8 cellular contexts compared by ENCODE assay signal in the genomic region with DNA sequence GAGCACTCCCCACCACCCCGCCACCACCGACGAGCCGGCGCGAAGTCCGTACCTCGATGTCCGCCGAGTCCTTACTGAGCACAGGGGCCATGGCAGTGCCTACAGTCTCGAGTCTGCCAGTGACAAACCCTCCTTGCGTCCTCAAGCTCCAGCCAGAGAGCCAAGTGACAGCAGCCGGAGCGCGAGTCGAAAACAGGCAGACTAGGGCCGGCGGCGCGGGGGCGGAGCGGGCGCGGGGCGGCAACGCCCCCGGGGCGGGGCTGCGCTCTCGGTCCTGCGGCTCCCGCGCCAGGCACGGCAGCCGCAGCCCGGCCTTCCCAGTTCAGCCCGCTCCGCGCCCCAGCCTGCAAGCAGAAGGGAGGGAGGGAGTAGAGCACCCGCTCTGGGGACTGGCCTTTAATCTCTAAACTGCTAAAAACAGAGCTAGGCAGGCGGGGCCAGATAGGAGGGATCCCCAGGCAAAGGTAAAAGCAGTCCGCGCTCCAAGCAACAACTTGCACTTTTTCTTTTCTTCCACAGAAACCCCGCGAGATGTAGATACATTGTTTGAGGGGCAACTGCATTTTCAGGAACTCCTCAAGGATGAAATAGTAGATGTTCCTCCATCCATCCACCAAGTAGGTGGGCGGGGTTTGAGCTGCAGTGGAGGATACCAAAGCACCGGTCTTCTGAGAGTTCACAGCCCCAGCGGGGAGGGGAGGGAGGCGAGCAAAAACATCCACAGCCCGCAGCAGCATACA. TPM values are rescaled to one million over a fixed set of nuclear protein-coding genes. Genes with fewer than 3 reads are reported as not detected.
DNase-seq lines count a peak whose midpoint lies in the region; ATAC-seq and TF ChIP-seq lines count a peak whose summit lies in the region.

A gene (minus strand): TSS at position 203 of the 740 bp plus-strand sequence. CDS start 112 bp downstream, at position 91.

- WGBS in liver: under 1% methylated on average over 50 of the region's 50 CpGs

- DNase-seq in BJ (ENCODE audit: low read depth): peak; percentile 51
- DNase-seq in NCI-H526 (lab: John Stamatoyannopoulos, UW): peak; percentile 75 to 90
- peak; percentile 81 for DNase-seq in activated CD4-positive, alpha-beta T cell treated with anti-CD3 and anti-CD28 coated beads, Interleukin-2, amount 50 U/mL, for 1 hour
- DNase-seq in dermis blood vessel endothelial cell: peak; percentile 87
- DNase-seq in stimulated activated CD4-positive, alpha-beta T cell treated with anti-CD3 and anti-CD28 coated beads, Interleukin-4, amount 100 ng/mL, for 24 hours: peak; percentile 81

- H3K9ac ChIP-seq in liver (ENCODE audit: low read depth in 1 of 2, low read length in 2 of 2): peak within 1 kb of the TSS; percentile 86 to 93

- H3K36me3 ChIP-seq in BJ (ENCODE audit: control insufficient read depth, insufficient read depth, low read length) (no peaks in the 10 kb centered on the region), liver (ENCODE audit: control insufficient read depth in 4 of 4, insufficient read depth in 3 of 4, low read depth in 1 of 4, low read length in 3 of 4) (no peaks in the 10 kb centered on the region)

- POLR2A ChIA-PET in BJ (lab: Charles Lee): interaction anchor here (0.6 kb wide), 3 partner anchors 613 to 722 kb away, joined by 3 to 6 read pairs (median 3); no protein-coding TSS in a partner anchor

- no peaks in the 10 kb centered on the region for H3K9me3 ChIP-seq in liver (ENCODE audit: control insufficient read depth in 4 of 4, low read length in 3 of 4)

- TF ChIP-seq CTCF in BJ (IDR thresholded peaks at IDR 0.05; ENCODE audit: insufficient read depth, low read depth, low read length) (no peak), liver (IDR thresholded peaks at IDR 0.05; ENCODE audit: low read depth, low read length, missing input control) (no peak)

- H3K27me3 ChIP-seq in BJ (ENCODE audit: control insufficient read depth, insufficient read depth, low read length) (no peaks in the 10 kb centered on the region), liver (ENCODE audit: control insufficient read depth in 4 of 4, insufficient read depth in 4 of 4, low read length in 3 of 4) (no peaks in the 10 kb centered on the region)

- ATAC-seq in GM19328 (IDR thresholded peaks at IDR 0.05; ENCODE audit: unreplicated experiment) (peak; percentile 86), HG03469 (IDR thresholded peaks at IDR 0.05; ENCODE audit: unreplicated experiment) (peak; percentile 78)

- H3K4me1 ChIP-seq in liver (ENCODE audit: control insufficient read depth in 4 of 4, insufficient read depth in 4 of 4, low read length in 3 of 4): peaks cover 7 to 32% (median 19%) of the 10 kb centered on the region in 4 donors

- TF ChIP-seq RAD21 in liver (IDR thresholded peaks at IDR 0.05): peak; percentile 43 to 45

- H3K27ac ChIP-seq in liver (ENCODE audit: low read depth in 1 of 2, low read length in 2 of 2): peak within 1 kb of the TSS; percentile 97 to 99

- CTCF ChIA-PET in BJ (lab: Yijun Ruan, JAX): interaction anchor here (0.7 to 2.0 kb wide), 4 partner anchors 43 to 546 kb away, joined by 3 to 6 read pairs (median 4); no protein-coding TSS in a partner anchor

- H3K4me3 ChIP-seq in BJ (ENCODE audit: low read depth, low read length) (peak within 1 kb of the TSS; percentile 95), liver (ENCODE audit: low read depth in 1 of 3, low read length in 3 of 3) (peak within 1 kb of the TSS; percentile 84 to 99 (median 93))

TF ChIP-seq in liver, 16 proteins besides CTCF, POLR2A, EP300 and RAD21:
- TF ChIP-seq, protein P1, sequence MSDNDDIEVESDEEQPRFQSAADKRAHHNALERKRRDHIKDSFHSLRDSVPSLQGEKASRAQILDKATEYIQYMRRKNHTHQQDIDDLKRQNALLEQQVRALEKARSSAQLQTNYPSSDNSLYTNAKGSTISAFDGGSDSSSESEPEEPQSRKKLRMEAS (IDR thresholded peaks at IDR 0.05): no peak
- peak; percentile 78 for TF ChIP-seq SP1 (IDR thresholded peaks at IDR 0.05)
- TF ChIP-seq EGR1 (IDR thresholded peaks at IDR 0.05; ENCODE audit: low read depth in 2 of 2): peak; percentile 66 to 68
- TF ChIP-seq FOXA1 (IDR thresholded peaks at IDR 0.05): peak; percentile 16
- TF ChIP-seq, protein P2, sequence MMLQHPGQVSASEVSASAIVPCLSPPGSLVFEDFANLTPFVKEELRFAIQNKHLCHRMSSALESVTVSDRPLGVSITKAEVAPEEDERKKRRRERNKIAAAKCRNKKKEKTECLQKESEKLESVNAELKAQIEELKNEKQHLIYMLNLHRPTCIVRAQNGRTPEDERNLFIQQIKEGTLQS (IDR thresholded peaks at IDR 0.05): no peak
- TF ChIP-seq NR2F2 (IDR thresholded peaks at IDR 0.05): peak; percentile 15
- TF ChIP-seq, protein P3, sequence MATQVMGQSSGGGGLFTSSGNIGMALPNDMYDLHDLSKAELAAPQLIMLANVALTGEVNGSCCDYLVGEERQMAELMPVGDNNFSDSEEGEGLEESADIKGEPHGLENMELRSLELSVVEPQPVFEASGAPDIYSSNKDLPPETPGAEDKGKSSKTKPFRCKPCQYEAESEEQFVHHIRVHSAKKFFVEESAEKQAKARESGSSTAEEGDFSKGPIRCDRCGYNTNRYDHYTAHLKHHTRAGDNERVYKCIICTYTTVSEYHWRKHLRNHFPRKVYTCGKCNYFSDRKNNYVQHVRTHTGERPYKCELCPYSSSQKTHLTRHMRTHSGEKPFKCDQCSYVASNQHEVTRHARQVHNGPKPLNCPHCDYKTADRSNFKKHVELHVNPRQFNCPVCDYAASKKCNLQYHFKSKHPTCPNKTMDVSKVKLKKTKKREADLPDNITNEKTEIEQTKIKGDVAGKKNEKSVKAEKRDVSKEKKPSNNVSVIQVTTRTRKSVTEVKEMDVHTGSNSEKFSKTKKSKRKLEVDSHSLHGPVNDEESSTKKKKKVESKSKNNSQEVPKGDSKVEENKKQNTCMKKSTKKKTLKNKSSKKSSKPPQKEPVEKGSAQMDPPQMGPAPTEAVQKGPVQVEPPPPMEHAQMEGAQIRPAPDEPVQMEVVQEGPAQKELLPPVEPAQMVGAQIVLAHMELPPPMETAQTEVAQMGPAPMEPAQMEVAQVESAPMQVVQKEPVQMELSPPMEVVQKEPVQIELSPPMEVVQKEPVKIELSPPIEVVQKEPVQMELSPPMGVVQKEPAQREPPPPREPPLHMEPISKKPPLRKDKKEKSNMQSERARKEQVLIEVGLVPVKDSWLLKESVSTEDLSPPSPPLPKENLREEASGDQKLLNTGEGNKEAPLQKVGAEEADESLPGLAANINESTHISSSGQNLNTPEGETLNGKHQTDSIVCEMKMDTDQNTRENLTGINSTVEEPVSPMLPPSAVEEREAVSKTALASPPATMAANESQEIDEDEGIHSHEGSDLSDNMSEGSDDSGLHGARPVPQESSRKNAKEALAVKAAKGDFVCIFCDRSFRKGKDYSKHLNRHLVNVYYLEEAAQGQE (IDR thresholded peaks at IDR 0.05): peak; percentile 91
- TF ChIP-seq, protein P4, sequence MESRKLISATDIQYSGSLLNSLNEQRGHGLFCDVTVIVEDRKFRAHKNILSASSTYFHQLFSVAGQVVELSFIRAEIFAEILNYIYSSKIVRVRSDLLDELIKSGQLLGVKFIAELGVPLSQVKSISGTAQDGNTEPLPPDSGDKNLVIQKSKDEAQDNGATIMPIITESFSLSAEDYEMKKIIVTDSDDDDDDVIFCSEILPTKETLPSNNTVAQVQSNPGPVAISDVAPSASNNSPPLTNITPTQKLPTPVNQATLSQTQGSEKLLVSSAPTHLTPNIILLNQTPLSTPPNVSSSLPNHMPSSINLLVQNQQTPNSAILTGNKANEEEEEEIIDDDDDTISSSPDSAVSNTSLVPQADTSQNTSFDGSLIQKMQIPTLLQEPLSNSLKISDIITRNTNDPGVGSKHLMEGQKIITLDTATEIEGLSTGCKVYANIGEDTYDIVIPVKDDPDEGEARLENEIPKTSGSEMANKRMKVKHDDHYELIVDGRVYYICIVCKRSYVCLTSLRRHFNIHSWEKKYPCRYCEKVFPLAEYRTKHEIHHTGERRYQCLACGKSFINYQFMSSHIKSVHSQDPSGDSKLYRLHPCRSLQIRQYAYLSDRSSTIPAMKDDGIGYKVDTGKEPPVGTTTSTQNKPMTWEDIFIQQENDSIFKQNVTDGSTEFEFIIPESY (IDR thresholded peaks at IDR 0.05): peak; percentile 66
- peak; percentile 59 to 64 for TF ChIP-seq HNF4A (conservative IDR thresholded peaks at IDR 0.05)
- peak; percentile 20 for TF ChIP-seq HNF4G (IDR thresholded peaks at IDR 0.05)
- peak; percentile 89 for TF ChIP-seq TAF1 (conservative IDR thresholded peaks at IDR 0.05)
- TF ChIP-seq RXRA (IDR thresholded peaks at IDR 0.05): peak; percentile 57 to 65
- TF ChIP-seq GABPA (IDR thresholded peaks at IDR 0.05 in 1 of 2, conservative IDR thresholded peaks at IDR 0.05 in 1 of 2): peak in 1 of 2 donors; percentile 33
- TF ChIP-seq FOXA2 (IDR thresholded peaks at IDR 0.05): no peak
- TF ChIP-seq YY1 (IDR thresholded peaks at IDR 0.05): peak; percentile 61
- peak in 1 of 2 donors; percentile 29 for TF ChIP-seq JUND (IDR thresholded peaks at IDR 0.05)
TF ChIP-seq in liver: peak in this region for 13.

RNA-seq across cellular contexts. Expression of the gene that starts here (rescaled TPM):
- polyA plus RNA-seq in BJ (2011; rRNA removed) (13.1 and 21.1 TPM in 2 replicates), liver (10 to 100 TPM; 16.2 to 37.4 TPM)
- polyA minus RNA-seq in BJ (2011; rRNA and poly(A)+ RNA removed): 43.8 and 45.5 TPM in 2 replicates
- total RNA-seq in dermis blood vessel endothelial cell (21.7 and 30.5 TPM in 2 replicates), liver (100 to 1,000 TPM in 1 of 2 donors, 10 to 100 TPM in 1; 56.6 to 142 TPM)

Comparison
In these comparisons a context has a peak if more than half of its experiments do, and no peak if none do; other contexts are left out.
1. Peak in every context shown above with its lines: DNase-seq, ATAC-seq, H3K4me3 ChIP-seq and H3K27ac ChIP-seq.